Comparison of ENCODE assay signal across 13 cellular contexts in genomic region chr9:127035948-127036347, GRCh38.
A peak's percentile ranks its signal among the peaks of the same experiment; 100 is the strongest.
DNase-seq lines count a peak whose midpoint lies in the region; ATAC-seq and TF ChIP-seq lines count a peak whose summit lies in the region.
"Had no signal": no experiment of that assay in that cellular context is flagged by ENCODE, and none has a peak within 500 bp of the region (broad histone marks: within the 10 kb centered on the region; RNA-seq: fewer than 3 reads in every experiment).

No MANE protein-coding gene starts in this region.

- H3K9me3 ChIP-seq in esophagus squamous epithelium = no peaks in the 10 kb centered on the region
- no peaks in the 10 kb centered on the region for H3K9me3 ChIP-seq in lung (ENCODE audit: control insufficient read depth in 2 of 2, insufficient read depth in 1 of 2, low read length in 1 of 2)
- H3K9me3 ChIP-seq in HAP-1 = no peaks in the 10 kb centered on the region; the same call in 1 of the 2 replicates

- no peak for TF ChIP-seq POLR2A in esophagus squamous epithelium (IDR thresholded peaks at IDR 0.05)

- no peak overlapping the region for H3K4me3 Mint-ChIP-seq in stimulated activated effector memory CD8-positive, alpha-beta T cell treated with anti-CD3 and anti-CD28 coated beads, Interleukin-12 subunit alpha, Interleukin-12 subunit beta, amount 100 ng/mL, for 72 hours
- H3K4me3 Mint-ChIP-seq in natural killer cell treated with Interleukin-12 subunit alpha and Interleukin-12 subunit beta and Interleukin-15 and Interleukin-18, amount 100 ng/mL, for 72 hours = no peak overlapping the region
- H3K4me3 Mint-ChIP-seq: central memory CD8-positive, alpha-beta T cell; GM23338; nephron progenitor cell had no signal

- intact Hi-C loops in esophagus squamous epithelium (cut with DNase I) = no loop called here

- H3K27me3 Mint-ChIP-seq in natural killer cell treated with Interleukin-12 subunit alpha and Interleukin-12 subunit beta and Interleukin-15 and Interleukin-18, amount 100 ng/mL, for 72 hours = no peaks in the 10 kb centered on the region
- H3K27me3 Mint-ChIP-seq: central memory CD8-positive, alpha-beta T cell had no signal

- TF ChIP-seq CTCF in esophagus squamous epithelium (IDR thresholded peaks at IDR 0.05) (no peak), lung (IDR thresholded peaks at IDR 0.05; ENCODE audit: control extremely low read depth, extremely low read depth) (no peak)

- H3K27ac ChIP-seq in esophagus squamous epithelium = peak overlapping the region; percentile 13 to 73 (median 61)
- H3K27ac ChIP-seq in lung (ENCODE audit: low read depth in 1 of 2, low read length in 1 of 2) = peak overlapping the region; percentile 11 to 59

- WGBS in esophagus squamous epithelium, 2 donors = 68 to 85% methylated on average over 4 of the region's 4 CpGs
- WGBS in lung, 2 donors = 74 to 87% methylated on average over 4 of the region's 4 CpGs

- DNase-seq in GM03348 (ENCODE audit: low spot score) (peak; percentile 31), esophagus squamous epithelium (lab: John Stamatoyannopoulos, UW) (no peak), lung (ENCODE audit: low spot score) (peak; percentile 39), DMS53 treated with DMSO at 0.1 percent for 48 hours (lab: John Stamatoyannopoulos, UW; ENCODE audit: unreplicated experiment) (no peak), HAP-1 (ENCODE audit: low spot score in 2 of 2) (no peak), NCI-H1694 treated with DMSO at 0.1 percent for 48 hours (lab: John Stamatoyannopoulos, UW) (no peak)
- no peak for DNase-seq in stimulated activated effector memory CD8-positive, alpha-beta T cell treated with anti-CD3 and anti-CD28 coated beads, Interleukin-12 subunit alpha, Interleukin-12 subunit beta, amount 100 ng/mL, for 72 hours (ENCODE audit: low spot score in 2 of 2)
- no peak for DNase-seq in natural killer cell treated with Interleukin-12 subunit alpha and Interleukin-12 subunit beta and Interleukin-15 and Interleukin-18, amount 100 ng/mL, for 72 hours (ENCODE audit: low spot score)
- DNase-seq: GF-D8, KBM-7, nephron progenitor cell had no signal

- no peak for ATAC-seq in lung (ENCODE audit: insufficient read depth, low FRiP score)
- ATAC-seq in stimulated activated effector memory CD8-positive, alpha-beta T cell treated with anti-CD3 and anti-CD28 coated beads, Interleukin-12 subunit alpha, Interleukin-12 subunit beta, amount 100 ng/mL, for 72 hours = no peak
- ATAC-seq in natural killer cell treated with Interleukin-12 subunit alpha and Interleukin-12 subunit beta and Interleukin-15 and Interleukin-18, amount 100 ng/mL, for 72 hours = no peak
- ATAC-seq: GM23338 had no signal

- H3K4me3 ChIP-seq in esophagus squamous epithelium (no peak overlapping the region), lung (no peak overlapping the region), HAP-1 (no peak overlapping the region)
- H3K4me3 ChIP-seq: GM23338 had no signal

- H3K4me1 Mint-ChIP-seq in stimulated activated effector memory CD8-positive, alpha-beta T cell treated with anti-CD3 and anti-CD28 coated beads, Interleukin-12 subunit alpha, Interleukin-12 subunit beta, amount 100 ng/mL, for 72 hours = no peaks in the 10 kb centered on the region
- no peaks in the 10 kb centered on the region for H3K4me1 Mint-ChIP-seq in natural killer cell treated with Interleukin-12 subunit alpha and Interleukin-12 subunit beta and Interleukin-15 and Interleukin-18, amount 100 ng/mL, for 72 hours (ENCODE audit: low read depth in 2 of 2)
- H3K4me1 Mint-ChIP-seq: central memory CD8-positive, alpha-beta T cell; GM23338; nephron progenitor cell had no signal

- in situ Hi-C loops in HAP-1 (cut with MboI; ENCODE audit: low sequenced_read_pairs) = no loop called here

- no peaks in the 10 kb centered on the region for H3K9me3 Mint-ChIP-seq in stimulated activated effector memory CD8-positive, alpha-beta T cell treated with anti-CD3 and anti-CD28 coated beads, Interleukin-12 subunit alpha, Interleukin-12 subunit beta, amount 100 ng/mL, for 72 hours
- no peaks in the 10 kb centered on the region for H3K9me3 Mint-ChIP-seq in natural killer cell treated with Interleukin-12 subunit alpha and Interleukin-12 subunit beta and Interleukin-15 and Interleukin-18, amount 100 ng/mL, for 72 hours
- H3K9me3 Mint-ChIP-seq: central memory CD8-positive, alpha-beta T cell; GM23338; nephron progenitor cell had no signal

- H3K36me3 ChIP-seq in esophagus squamous epithelium = no peaks in the 10 kb centered on the region
- H3K36me3 ChIP-seq in lung (ENCODE audit: control insufficient read depth in 2 of 2, insufficient read depth in 2 of 2, low read length in 2 of 2) = no peaks in the 10 kb centered on the region
- H3K36me3 ChIP-seq in HAP-1 (replicated peaks) = no peaks in the 10 kb centered on the region

- no peaks in the 10 kb centered on the region for H3K36me3 Mint-ChIP-seq in stimulated activated effector memory CD8-positive, alpha-beta T cell treated with anti-CD3 and anti-CD28 coated beads, Interleukin-12 subunit alpha, Interleukin-12 subunit beta, amount 100 ng/mL, for 72 hours
- H3K36me3 Mint-ChIP-seq in natural killer cell treated with Interleukin-12 subunit alpha and Interleukin-12 subunit beta and Interleukin-15 and Interleukin-18, amount 100 ng/mL, for 72 hours = no peaks in the 10 kb centered on the region

- H3K27me3 ChIP-seq in esophagus squamous epithelium (no peaks in the 10 kb centered on the region), lung (ENCODE audit: control insufficient read depth, insufficient read depth) (no peaks in the 10 kb centered on the region), HAP-1 (ENCODE audit: low read depth) (no peaks in the 10 kb centered on the region)

- peaks cover 0 to 17% (median 0%) of the 10 kb centered on the region in 3 donors for H3K4me1 ChIP-seq in esophagus squamous epithelium
- H3K4me1 ChIP-seq in lung (ENCODE audit: control insufficient read depth in 2 of 2, insufficient read depth in 2 of 2, low read length in 2 of 2) = peaks cover 0 to 2% of the 10 kb centered on the region in 2 donors
- H3K4me1 ChIP-seq in HAP-1 = no peaks in the 10 kb centered on the region; the same call in 1 of the 2 replicates

- peak overlapping the region; percentile 6 for H3K27ac Mint-ChIP-seq in stimulated activated effector memory CD8-positive, alpha-beta T cell treated with anti-CD3 and anti-CD28 coated beads, Interleukin-12 subunit alpha, Interleukin-12 subunit beta, amount 100 ng/mL, for 72 hours
- no peak overlapping the region for H3K27ac Mint-ChIP-seq in natural killer cell treated with Interleukin-12 subunit alpha and Interleukin-12 subunit beta and Interleukin-15 and Interleukin-18, amount 100 ng/mL, for 72 hours
- H3K27ac Mint-ChIP-seq: GM23338, nephron progenitor cell had no signal

Comparison
In these comparisons a context has a peak if more than half of its experiments do, and no peak if none do; other contexts are left out.
1. DNase-seq: peak in GM03348 (single experiment) and lung (single experiment); none in esophagus squamous epithelium (single experiment), stimulated activated effector memory CD8-positive, alpha-beta T cell treated with anti-CD3 and anti-CD28 coated beads, Interleukin-12 subunit alpha, Interleukin-12 subunit beta, amount 100 ng/mL, for 72 hours (0 of 2), DMS53 treated with DMSO at 0.1 percent for 48 hours (single experiment), HAP-1 (0 of 2), natural killer cell treated with Interleukin-12 subunit alpha and Interleukin-12 subunit beta and Interleukin-15 and Interleukin-18, amount 100 ng/mL, for 72 hours (single experiment) and NCI-H1694 treated with DMSO at 0.1 percent for 48 hours (single experiment).